In the genomic region with DNA sequence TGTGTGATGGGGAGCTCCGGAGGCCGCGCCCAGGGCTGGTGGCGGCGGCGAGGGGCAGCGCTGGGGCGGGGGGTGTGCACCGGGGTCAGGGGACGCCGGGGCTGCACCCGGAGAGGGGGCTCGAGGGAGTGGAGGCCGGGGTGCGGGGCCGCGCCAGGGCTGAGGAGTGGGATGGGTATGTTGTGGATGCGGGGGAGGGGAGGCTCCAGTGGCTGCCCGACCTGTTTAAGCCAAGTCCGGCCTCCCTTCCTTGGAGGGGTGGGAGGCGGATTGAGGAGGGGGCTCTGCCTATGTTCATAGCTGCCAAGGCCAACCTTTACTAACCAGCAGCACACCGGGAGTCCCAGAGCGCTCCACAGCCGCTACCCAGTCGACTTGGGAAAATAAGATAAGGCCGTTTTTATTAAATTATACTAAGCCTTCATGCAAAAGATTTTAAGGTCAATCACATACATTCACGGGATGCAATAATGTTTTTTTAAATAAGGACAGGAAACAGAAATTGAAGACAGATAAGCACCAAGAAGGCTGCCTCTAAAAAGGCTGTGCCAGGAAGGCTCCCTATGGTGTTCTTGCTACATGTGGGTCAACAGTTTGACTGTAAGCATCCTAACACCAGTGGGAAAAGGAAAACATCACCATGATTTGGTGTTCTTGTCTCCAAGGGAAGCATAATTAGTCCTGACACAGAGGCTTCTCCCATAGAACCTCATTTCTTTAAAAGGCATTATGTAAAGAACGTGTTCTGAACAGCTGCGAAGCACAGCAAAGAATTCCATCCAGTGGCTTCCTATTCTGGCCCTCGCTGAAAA, we compare ENCODE assay signal across 1 cellular context.
TF ChIP-seq lines count a peak whose summit lies in the region.

No MANE protein-coding gene starts in this region.

TF ChIP-seq in HEK293, 187 proteins besides CTCF, POLR2A, EP300 and RAD21 (continued from another document and continues in another):
- TF ChIP-seq, protein P1, sequence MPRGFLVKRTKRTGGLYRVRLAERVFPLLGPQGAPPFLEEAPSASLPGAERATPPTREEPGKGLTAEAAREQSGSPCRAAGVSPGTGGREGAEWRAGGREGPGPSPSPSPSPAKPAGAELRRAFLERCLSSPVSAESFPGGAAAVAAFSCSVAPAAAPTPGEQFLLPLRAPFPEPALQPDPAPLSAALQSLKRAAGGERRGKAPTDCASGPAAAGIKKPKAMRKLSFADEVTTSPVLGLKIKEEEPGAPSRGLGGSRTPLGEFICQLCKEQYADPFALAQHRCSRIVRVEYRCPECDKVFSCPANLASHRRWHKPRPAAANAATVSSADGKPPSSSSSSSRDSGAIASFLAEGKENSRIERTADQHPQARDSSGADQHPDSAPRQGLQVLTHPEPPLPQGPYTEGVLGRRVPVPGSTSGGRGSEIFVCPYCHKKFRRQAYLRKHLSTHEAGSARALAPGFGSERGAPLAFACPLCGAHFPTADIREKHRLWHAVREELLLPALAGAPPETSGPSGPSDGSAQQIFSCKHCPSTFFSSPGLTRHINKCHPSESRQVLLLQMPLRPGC (tag by site-specific recombination; IDR thresholded peaks at IDR 0.05), result no peak
- TF ChIP-seq, protein P2, sequence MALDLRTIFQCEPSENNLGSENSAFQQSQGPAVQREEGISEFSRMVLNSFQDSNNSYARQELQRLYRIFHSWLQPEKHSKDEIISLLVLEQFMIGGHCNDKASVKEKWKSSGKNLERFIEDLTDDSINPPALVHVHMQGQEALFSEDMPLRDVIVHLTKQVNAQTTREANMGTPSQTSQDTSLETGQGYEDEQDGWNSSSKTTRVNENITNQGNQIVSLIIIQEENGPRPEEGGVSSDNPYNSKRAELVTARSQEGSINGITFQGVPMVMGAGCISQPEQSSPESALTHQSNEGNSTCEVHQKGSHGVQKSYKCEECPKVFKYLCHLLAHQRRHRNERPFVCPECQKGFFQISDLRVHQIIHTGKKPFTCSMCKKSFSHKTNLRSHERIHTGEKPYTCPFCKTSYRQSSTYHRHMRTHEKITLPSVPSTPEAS (tag by site-specific recombination; IDR thresholded peaks at IDR 0.05), result no peak
- TF ChIP-seq ZNF791 (tag by site-specific recombination; IDR thresholded peaks at IDR 0.05) (no peak), ZNF549 (tag by site-specific recombination; IDR thresholded peaks at IDR 0.05) (no peak), ZNF266 (tag by site-specific recombination; IDR thresholded peaks at IDR 0.05; ENCODE audit: low read depth) (no peak), ZNF184 (tag by site-specific recombination; IDR thresholded peaks at IDR 0.05) (no peak), KLF9 (tag by site-specific recombination; IDR thresholded peaks at IDR 0.05; ENCODE audit: low read depth) (no peak), ZNF624 (tag by site-specific recombination; IDR thresholded peaks at IDR 0.05) (no peak), KLF8 (tag by site-specific recombination; IDR thresholded peaks at IDR 0.05) (peak; percentile 30; the same call in 1 of the 2 replicates), GFI1B (tag by site-specific recombination; IDR thresholded peaks at IDR 0.05) (no peak), ZNF707 (tag by site-specific recombination; IDR thresholded peaks at IDR 0.05) (no peak), ZNF341 (tag by site-specific recombination; IDR thresholded peaks at IDR 0.05; ENCODE audit: low read depth) (peak; percentile 71), ZNF239 (tag by site-specific recombination; IDR thresholded peaks at IDR 0.05) (no peak), SCRT1 (tag by site-specific recombination; IDR thresholded peaks at IDR 0.05; ENCODE audit: borderline replicate concordance) (no peak), ZNF19 (tag by site-specific recombination; IDR thresholded peaks at IDR 0.05; ENCODE audit: low read depth) (no peak), ZIC2 (tag by site-specific recombination; IDR thresholded peaks at IDR 0.05) (peak; percentile 94), ZNF10 (tag by site-specific recombination; IDR thresholded peaks at IDR 0.05) (no peak), ZNF558 (tag by site-specific recombination; IDR thresholded peaks at IDR 0.05) (no peak), HOXD13 (CRISPR knock-in tag; IDR thresholded peaks at IDR 0.05; ENCODE audit: borderline replicate concordance) (no peak), SETDB1 (IDR thresholded peaks at IDR 0.05; ENCODE audit: insufficient read length, low read length) (no peak), ZNF600 (tag by site-specific recombination; IDR thresholded peaks at IDR 0.05) (peak; percentile 65), SCRT2 (tag by site-specific recombination; IDR thresholded peaks at IDR 0.05) (peak; percentile 35; the same call in 1 of the 2 replicates), ZNF211 (tag by site-specific recombination; IDR thresholded peaks at IDR 0.05; ENCODE audit: low read depth) (no peak), ZNF510 (tag by site-specific recombination; IDR thresholded peaks at IDR 0.05; ENCODE audit: insufficient replicate concordance) (no peak)
- TF ChIP-seq, protein P3, sequence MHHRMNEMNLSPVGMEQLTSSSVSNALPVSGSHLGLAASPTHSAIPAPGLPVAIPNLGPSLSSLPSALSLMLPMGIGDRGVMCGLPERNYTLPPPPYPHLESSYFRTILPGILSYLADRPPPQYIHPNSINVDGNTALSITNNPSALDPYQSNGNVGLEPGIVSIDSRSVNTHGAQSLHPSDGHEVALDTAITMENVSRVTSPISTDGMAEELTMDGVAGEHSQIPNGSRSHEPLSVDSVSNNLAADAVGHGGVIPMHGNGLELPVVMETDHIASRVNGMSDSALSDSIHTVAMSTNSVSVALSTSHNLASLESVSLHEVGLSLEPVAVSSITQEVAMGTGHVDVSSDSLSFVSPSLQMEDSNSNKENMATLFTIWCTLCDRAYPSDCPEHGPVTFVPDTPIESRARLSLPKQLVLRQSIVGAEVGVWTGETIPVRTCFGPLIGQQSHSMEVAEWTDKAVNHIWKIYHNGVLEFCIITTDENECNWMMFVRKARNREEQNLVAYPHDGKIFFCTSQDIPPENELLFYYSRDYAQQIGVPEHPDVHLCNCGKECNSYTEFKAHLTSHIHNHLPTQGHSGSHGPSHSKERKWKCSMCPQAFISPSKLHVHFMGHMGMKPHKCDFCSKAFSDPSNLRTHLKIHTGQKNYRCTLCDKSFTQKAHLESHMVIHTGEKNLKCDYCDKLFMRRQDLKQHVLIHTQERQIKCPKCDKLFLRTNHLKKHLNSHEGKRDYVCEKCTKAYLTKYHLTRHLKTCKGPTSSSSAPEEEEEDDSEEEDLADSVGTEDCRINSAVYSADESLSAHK (tag by site-specific recombination; IDR thresholded peaks at IDR 0.05), result no peak
- TF ChIP-seq, protein P4, sequence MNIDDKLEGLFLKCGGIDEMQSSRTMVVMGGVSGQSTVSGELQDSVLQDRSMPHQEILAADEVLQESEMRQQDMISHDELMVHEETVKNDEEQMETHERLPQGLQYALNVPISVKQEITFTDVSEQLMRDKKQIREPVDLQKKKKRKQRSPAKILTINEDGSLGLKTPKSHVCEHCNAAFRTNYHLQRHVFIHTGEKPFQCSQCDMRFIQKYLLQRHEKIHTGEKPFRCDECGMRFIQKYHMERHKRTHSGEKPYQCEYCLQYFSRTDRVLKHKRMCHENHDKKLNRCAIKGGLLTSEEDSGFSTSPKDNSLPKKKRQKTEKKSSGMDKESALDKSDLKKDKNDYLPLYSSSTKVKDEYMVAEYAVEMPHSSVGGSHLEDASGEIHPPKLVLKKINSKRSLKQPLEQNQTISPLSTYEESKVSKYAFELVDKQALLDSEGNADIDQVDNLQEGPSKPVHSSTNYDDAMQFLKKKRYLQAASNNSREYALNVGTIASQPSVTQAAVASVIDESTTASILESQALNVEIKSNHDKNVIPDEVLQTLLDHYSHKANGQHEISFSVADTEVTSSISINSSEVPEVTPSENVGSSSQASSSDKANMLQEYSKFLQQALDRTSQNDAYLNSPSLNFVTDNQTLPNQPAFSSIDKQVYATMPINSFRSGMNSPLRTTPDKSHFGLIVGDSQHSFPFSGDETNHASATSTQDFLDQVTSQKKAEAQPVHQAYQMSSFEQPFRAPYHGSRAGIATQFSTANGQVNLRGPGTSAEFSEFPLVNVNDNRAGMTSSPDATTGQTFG (tag by site-specific recombination; IDR thresholded peaks at IDR 0.05; ENCODE audit: borderline replicate concordance), result no peak
- TF ChIP-seq, protein P5, sequence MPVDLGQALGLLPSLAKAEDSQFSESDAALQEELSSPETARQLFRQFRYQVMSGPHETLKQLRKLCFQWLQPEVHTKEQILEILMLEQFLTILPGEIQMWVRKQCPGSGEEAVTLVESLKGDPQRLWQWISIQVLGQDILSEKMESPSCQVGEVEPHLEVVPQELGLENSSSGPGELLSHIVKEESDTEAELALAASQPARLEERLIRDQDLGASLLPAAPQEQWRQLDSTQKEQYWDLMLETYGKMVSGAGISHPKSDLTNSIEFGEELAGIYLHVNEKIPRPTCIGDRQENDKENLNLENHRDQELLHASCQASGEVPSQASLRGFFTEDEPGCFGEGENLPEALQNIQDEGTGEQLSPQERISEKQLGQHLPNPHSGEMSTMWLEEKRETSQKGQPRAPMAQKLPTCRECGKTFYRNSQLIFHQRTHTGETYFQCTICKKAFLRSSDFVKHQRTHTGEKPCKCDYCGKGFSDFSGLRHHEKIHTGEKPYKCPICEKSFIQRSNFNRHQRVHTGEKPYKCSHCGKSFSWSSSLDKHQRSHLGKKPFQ (tag by site-specific recombination; IDR thresholded peaks at IDR 0.05), result no peak
- TF ChIP-seq, protein P6, sequence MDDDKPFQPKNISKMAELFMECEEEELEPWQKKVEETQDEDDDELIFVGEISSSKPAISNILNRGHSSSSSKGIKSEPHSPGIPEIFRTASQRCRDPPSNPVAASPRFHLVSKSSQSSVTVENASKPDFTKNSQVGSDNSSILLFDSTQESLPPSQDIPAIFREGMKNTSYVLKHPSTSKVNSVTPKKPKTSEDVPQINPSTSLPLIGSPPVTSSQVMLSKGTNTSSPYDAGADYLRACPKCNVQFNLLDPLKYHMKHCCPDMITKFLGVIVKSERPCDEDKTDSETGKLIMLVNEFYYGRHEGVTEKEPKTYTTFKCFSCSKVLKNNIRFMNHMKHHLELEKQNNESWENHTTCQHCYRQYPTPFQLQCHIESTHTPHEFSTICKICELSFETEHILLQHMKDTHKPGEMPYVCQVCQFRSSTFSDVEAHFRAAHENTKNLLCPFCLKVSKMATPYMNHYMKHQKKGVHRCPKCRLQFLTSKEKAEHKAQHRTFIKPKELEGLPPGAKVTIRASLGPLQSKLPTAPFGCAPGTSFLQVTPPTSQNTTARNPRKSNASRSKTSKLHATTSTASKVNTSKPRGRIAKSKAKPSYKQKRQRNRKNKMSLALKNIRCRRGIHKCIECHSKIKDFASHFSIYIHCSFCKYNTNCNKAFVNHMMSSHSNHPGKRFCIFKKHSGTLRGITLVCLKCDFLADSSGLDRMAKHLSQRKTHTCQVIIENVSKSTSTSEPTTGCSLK (tag by site-specific recombination; IDR thresholded peaks at IDR 0.05), result no peak
- TF ChIP-seq, protein P7, sequence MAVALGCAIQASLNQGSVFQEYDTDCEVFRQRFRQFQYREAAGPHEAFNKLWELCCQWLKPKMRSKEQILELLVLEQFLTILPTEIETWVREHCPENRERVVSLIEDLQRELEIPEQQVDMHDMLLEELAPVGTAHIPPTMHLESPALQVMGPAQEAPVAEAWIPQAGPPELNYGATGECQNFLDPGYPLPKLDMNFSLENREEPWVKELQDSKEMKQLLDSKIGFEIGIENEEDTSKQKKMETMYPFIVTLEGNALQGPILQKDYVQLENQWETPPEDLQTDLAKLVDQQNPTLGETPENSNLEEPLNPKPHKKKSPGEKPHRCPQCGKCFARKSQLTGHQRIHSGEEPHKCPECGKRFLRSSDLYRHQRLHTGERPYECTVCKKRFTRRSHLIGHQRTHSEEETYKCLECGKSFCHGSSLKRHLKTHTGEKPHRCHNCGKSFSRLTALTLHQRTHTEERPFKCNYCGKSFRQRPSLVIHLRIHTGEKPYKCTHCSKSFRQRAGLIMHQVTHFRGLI (tag by site-specific recombination; IDR thresholded peaks at IDR 0.05), result peak; percentile 37; the same call in 1 of the 2 replicates
- TF ChIP-seq, protein P8, sequence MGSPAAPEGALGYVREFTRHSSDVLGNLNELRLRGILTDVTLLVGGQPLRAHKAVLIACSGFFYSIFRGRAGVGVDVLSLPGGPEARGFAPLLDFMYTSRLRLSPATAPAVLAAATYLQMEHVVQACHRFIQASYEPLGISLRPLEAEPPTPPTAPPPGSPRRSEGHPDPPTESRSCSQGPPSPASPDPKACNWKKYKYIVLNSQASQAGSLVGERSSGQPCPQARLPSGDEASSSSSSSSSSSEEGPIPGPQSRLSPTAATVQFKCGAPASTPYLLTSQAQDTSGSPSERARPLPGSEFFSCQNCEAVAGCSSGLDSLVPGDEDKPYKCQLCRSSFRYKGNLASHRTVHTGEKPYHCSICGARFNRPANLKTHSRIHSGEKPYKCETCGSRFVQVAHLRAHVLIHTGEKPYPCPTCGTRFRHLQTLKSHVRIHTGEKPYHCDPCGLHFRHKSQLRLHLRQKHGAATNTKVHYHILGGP (tag by site-specific recombination; IDR thresholded peaks at IDR 0.05), result no peak
- TF ChIP-seq, protein P9, sequence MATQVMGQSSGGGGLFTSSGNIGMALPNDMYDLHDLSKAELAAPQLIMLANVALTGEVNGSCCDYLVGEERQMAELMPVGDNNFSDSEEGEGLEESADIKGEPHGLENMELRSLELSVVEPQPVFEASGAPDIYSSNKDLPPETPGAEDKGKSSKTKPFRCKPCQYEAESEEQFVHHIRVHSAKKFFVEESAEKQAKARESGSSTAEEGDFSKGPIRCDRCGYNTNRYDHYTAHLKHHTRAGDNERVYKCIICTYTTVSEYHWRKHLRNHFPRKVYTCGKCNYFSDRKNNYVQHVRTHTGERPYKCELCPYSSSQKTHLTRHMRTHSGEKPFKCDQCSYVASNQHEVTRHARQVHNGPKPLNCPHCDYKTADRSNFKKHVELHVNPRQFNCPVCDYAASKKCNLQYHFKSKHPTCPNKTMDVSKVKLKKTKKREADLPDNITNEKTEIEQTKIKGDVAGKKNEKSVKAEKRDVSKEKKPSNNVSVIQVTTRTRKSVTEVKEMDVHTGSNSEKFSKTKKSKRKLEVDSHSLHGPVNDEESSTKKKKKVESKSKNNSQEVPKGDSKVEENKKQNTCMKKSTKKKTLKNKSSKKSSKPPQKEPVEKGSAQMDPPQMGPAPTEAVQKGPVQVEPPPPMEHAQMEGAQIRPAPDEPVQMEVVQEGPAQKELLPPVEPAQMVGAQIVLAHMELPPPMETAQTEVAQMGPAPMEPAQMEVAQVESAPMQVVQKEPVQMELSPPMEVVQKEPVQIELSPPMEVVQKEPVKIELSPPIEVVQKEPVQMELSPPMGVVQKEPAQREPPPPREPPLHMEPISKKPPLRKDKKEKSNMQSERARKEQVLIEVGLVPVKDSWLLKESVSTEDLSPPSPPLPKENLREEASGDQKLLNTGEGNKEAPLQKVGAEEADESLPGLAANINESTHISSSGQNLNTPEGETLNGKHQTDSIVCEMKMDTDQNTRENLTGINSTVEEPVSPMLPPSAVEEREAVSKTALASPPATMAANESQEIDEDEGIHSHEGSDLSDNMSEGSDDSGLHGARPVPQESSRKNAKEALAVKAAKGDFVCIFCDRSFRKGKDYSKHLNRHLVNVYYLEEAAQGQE (tag by site-specific recombination; IDR thresholded peaks at IDR 0.05), result no peak
- TF ChIP-seq, protein P10, sequence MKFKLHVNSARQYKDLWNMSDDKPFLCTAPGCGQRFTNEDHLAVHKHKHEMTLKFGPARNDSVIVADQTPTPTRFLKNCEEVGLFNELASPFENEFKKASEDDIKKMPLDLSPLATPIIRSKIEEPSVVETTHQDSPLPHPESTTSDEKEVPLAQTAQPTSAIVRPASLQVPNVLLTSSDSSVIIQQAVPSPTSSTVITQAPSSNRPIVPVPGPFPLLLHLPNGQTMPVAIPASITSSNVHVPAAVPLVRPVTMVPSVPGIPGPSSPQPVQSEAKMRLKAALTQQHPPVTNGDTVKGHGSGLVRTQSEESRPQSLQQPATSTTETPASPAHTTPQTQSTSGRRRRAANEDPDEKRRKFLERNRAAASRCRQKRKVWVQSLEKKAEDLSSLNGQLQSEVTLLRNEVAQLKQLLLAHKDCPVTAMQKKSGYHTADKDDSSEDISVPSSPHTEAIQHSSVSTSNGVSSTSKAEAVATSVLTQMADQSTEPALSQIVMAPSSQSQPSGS (tag by site-specific recombination; IDR thresholded peaks at IDR 0.05; ENCODE audit: low read depth), result no peak
